In the genomic region with DNA sequence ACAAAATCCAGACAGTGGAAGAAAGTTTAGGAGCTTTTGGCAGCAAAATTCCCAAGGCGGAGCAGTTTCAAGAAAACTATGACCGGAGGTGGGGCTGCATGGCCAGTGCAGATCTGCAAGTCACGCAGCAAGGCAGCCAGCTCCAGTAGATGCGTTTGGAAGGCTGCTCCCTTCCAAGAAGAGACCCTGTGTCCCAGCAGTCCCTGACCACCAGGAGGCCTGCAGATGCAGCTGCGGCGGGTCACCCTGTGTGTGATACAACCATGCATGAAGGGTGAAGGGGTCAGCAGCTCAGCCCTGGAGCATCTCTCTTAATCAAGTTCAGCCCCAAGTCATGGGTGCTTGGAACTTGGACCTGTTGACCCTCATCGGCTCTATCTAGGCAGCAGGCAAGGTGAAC, we compare ENCODE assay signal across 24 cellular contexts. TPM values are rescaled to one million over a fixed set of nuclear protein-coding genes. Genes with fewer than 3 reads are reported as not detected.
DNase-seq lines count a peak whose midpoint lies in the region; ATAC-seq, FAIRE-seq and TF ChIP-seq lines count a peak whose summit lies in the region.
"Had no signal": no experiment of that assay in that cellular context is flagged by ENCODE, and none has a peak within 500 bp of the region (broad histone marks: within the 10 kb centered on the region; RNA-seq: fewer than 3 reads in every experiment).

No MANE protein-coding gene starts in this region.

- H3K79me2 ChIP-seq in HepG2 (ENCODE audit: insufficient read depth, low read length): no peaks in the 10 kb centered on the region

- H3K4me2 ChIP-seq in HepG2 (ENCODE audit: low read depth, low read length): peak overlapping the region; percentile 64
- H3K4me2 ChIP-seq: KMS-11 had no signal

- in situ Hi-C loops in HepG2 (cut with HindIII; ENCODE audit: extremely low pct_ligation_motif_present, low pct_unique_long_range_greater_than_20kb) (no loop called here), ACHN (cut with HindIII; ENCODE audit: low pct_ligation_motif_present, low pct_unique_long_range_greater_than_20kb, low sequenced_read_pairs) (no loop called here)

- peak; percentile 45 for TF ChIP-seq CTCF in HepG2 (CRISPR knock-in tag; IDR thresholded peaks at IDR 0.05)
- no peak for TF ChIP-seq CTCF in right lobe of liver (IDR thresholded peaks at IDR 0.05)
- 0 out of 2 replicates have a peak, but pooled peaks have one; percentile 4 for TF ChIP-seq CTCF in WTC11 (IDR thresholded peaks at IDR 0.05)
- peak; percentile 3 for TF ChIP-seq CTCF in retinal pigment epithelial cell (conservative IDR thresholded peaks at IDR 0.05; ENCODE audit: low read depth, low read length)

- peaks cover 5% of the 10 kb centered on the region; the same call in 1 of the 2 replicates for H3K4me1 Mint-ChIP-seq in WTC11
- H3K4me1 Mint-ChIP-seq in activated CD4-positive, alpha-beta T cell treated with anti-CD3 and anti-CD28 coated beads for 36 hours: no peaks in the 10 kb centered on the region

- H3K9me3 ChIP-seq in HepG2 (ENCODE audit: low read length) (peaks cover 10% of the 10 kb centered on the region; the same call in 1 of the 2 replicates), right lobe of liver (no peaks in the 10 kb centered on the region)

- peaks cover 38% of the 10 kb centered on the region for H3K4me1 ChIP-seq in HepG2 (ENCODE audit: insufficient read depth, low read length)
- H3K4me1 ChIP-seq in right lobe of liver: peaks cover 0 to 6% (median 0%) of the 10 kb centered on the region in 4 donors
- H3K4me1 ChIP-seq: HAP-1 had no signal

- no peak overlapping the region for H2AFZ ChIP-seq in HepG2 (ENCODE audit: low read length)

- H3K27me3 Mint-ChIP-seq in WTC11 (ENCODE audit: low read depth): peaks cover 8% of the 10 kb centered on the region
- H3K27me3 Mint-ChIP-seq in activated CD4-positive, alpha-beta T cell treated with anti-CD3 and anti-CD28 coated beads for 36 hours: no peaks in the 10 kb centered on the region

- H3K36me3 Mint-ChIP-seq in WTC11: peaks cover 33% of the 10 kb centered on the region
- H3K36me3 Mint-ChIP-seq in activated CD4-positive, alpha-beta T cell treated with anti-CD3 and anti-CD28 coated beads for 36 hours (ENCODE audit: low read depth): peaks cover 2% of the 10 kb centered on the region

- CTCF ChIA-PET in HepG2 (lab: Yijun Ruan, JAX; ENCODE audit: low intra/inter-chr PET ratio, low total read pairs) (no interaction called here), WTC11 (lab: Charles Lee) (interaction anchor here (0.9 to 5.0 kb wide), 4 partner anchors 11 to 95 kb away, joined by 3 to 59 read pairs (median 8); no protein-coding TSS in a partner anchor)
- CTCF ChIA-PET in activated CD4-positive, alpha-beta T cell treated with anti-CD3 and anti-CD28 coated beads for 36 hours (lab: Charles Lee): interaction anchor here (0.7 to 1.4 kb wide), 2 partner anchors 11 to 381 kb away, joined by 3 to 5 read pairs; no protein-coding TSS in a partner anchor

- intact Hi-C loops in HepG2 (cut with micrococcal nuclease; ENCODE audit: unreplicated experiment): no loop called here
- intact Hi-C loops in right lobe of liver (cut with DNase I): no loop called here
- intact Hi-C loops in activated CD4-positive, alpha-beta T cell treated with anti-CD3 and anti-CD28 coated beads for 36 hours (cut with DNase I, micrococcal nuclease): no loop called here

- H3K36me3 ChIP-seq in HepG2 (replicated peaks in 1 of 2; ENCODE audit: control insufficient read depth in 1 of 2, insufficient read depth in 2 of 2, low read length in 2 of 2) (peaks cover 9 to 20% of the 10 kb centered on the region in 2 experiments; a peak in 4 of 5 replicates), right lobe of liver (peaks cover 0 to 16% (median 4%) of the 10 kb centered on the region in 4 donors)

- WGBS in HepG2 (ENCODE audit: low lambda C conversion rate): 38% methylated on average over 3 of the region's 7 CpGs
- WGBS in right lobe of liver (ENCODE audit: insufficient coverage, low coverage, low lambda C conversion rate, missing lambda C conversion rate): 49% methylated on average over 3 of the region's 7 CpGs

- peaks cover 31% of the 10 kb centered on the region for H3K9me3 Mint-ChIP-seq in WTC11
- H3K9me3 Mint-ChIP-seq in activated CD4-positive, alpha-beta T cell treated with anti-CD3 and anti-CD28 coated beads for 36 hours (ENCODE audit: low read depth): no peaks in the 10 kb centered on the region

- H3K4me3 Mint-ChIP-seq in WTC11: no peak overlapping the region
- H3K4me3 Mint-ChIP-seq in activated CD4-positive, alpha-beta T cell treated with anti-CD3 and anti-CD28 coated beads for 36 hours: no peak overlapping the region

- H4K20me1 ChIP-seq in HepG2 (ENCODE audit: insufficient read depth, low read length): no peaks in the 10 kb centered on the region

- BruUV-seq in HepG2 (replicated peaks; lab: Mats Ljungman, UMichigan): no TSS peak

- peak; percentile 43 for FAIRE-seq in HepG2 (lab: Jason Lieb, UNC)

- no peak for TF ChIP-seq RAD21 in HepG2 (CRISPR knock-in tag; IDR thresholded peaks at IDR 0.05)

- TF ChIP-seq EP300 in HepG2 (IDR thresholded peaks at IDR 0.05; ENCODE audit: low read depth in 2 of 2, low read length in 2 of 2): no peak
- no peak for TF ChIP-seq EP300 in HepG2 (CRISPR knock-in tag; IDR thresholded peaks at IDR 0.05; ENCODE audit: borderline replicate concordance)

- no peak overlapping the region for H3K9ac ChIP-seq in HepG2 (ENCODE audit: insufficient read depth, low read depth, low read length)
- H3K9ac ChIP-seq: KMS-11 had no signal

- no peak overlapping the region for H3K27ac Mint-ChIP-seq in WTC11
- H3K27ac Mint-ChIP-seq in activated CD4-positive, alpha-beta T cell treated with anti-CD3 and anti-CD28 coated beads for 36 hours: no peak overlapping the region

- ATAC-seq in HepG2 (peak; percentile 73), right lobe of liver (no peak), WTC11 (no peak)
- no peak for ATAC-seq in activated CD4-positive, alpha-beta T cell treated with anti-CD3 and anti-CD28 coated beads for 36 hours
- ATAC-seq: Panc1 had no signal

- no peaks in the 10 kb centered on the region for H3K27me3 ChIP-seq in HepG2 (ENCODE audit: control insufficient read depth in 1 of 2, insufficient read depth in 2 of 2, low read length in 2 of 2)
- H3K27me3 ChIP-seq in right lobe of liver: no peaks in the 10 kb centered on the region

- POLR2A ChIA-PET in HepG2 (lab: Yijun Ruan, JAX) (interaction anchor here (1.4 to 1.8 kb wide), 2 partner anchors 13 to 134 kb away, joined by 4 to 5 read pairs; no protein-coding TSS in a partner anchor), WTC11 (lab: Charles Lee) (no interaction called here)
- POLR2A ChIA-PET in activated CD4-positive, alpha-beta T cell treated with anti-CD3 and anti-CD28 coated beads for 36 hours (lab: Charles Lee): no interaction called here

- no peak for TF ChIP-seq POLR2A in HepG2 (IDR thresholded peaks at IDR 0.05; ENCODE audit: insufficient read depth in 1 of 2, low read depth in 2 of 2, low read length in 2 of 2)
- no peak for TF ChIP-seq POLR2A in right lobe of liver (IDR thresholded peaks at IDR 0.05)

- peak overlapping the region in 1 of 3 experiments; percentile 15; a peak in 1 of 6 replicates for H3K4me3 ChIP-seq in HepG2 (replicated peaks in 1 of 3; ENCODE audit: insufficient read depth in 1 of 3, low read depth in 2 of 3, low read length in 3 of 3)
- H3K4me3 ChIP-seq in right lobe of liver: no peak overlapping the region
- H3K4me3 ChIP-seq in retinal pigment epithelial cell (ENCODE audit: low read length): no peak overlapping the region
- H3K4me3 ChIP-seq: HAP-1 had no signal

- peak; percentile 37 for DNase-seq in HepG2 (ENCODE audit: low spot score)
- DNase-seq in right lobe of liver: no peak
- DNase-seq in WTC11 (ENCODE audit: low spot score): no peak
- peak; percentile 29 for DNase-seq in iPS-NIHi7 (ENCODE audit: extremely low spot score)
- no peak for DNase-seq in retinal pigment epithelial cell (ENCODE audit: low read depth)
- no peak for DNase-seq in hypothalamus (lab: John Stamatoyannopoulos, UW)
- DNase-seq in ACHN: no peak
- DNase-seq in activated CD4-positive, alpha-beta T cell treated with anti-CD3 and anti-CD28 coated beads for 36 hours: no peak
- DNase-seq: 8988T, DMS153, DND-41, IMR-90, NCI-H1092 treated with DMSO at 0.1 percent for 48 hours, NCI-H1436, NCI-H187, NCI-H2081 treated with DMSO at 0.1 percent for 48 hours, NCI-H2171, NCI-H226, NCI-H510A, NCI-H69, SHP77 had no signal

- H3K27ac ChIP-seq in HepG2 (ENCODE audit: extremely low read length, insufficient read depth, low read length) (no peak overlapping the region), right lobe of liver (no peak overlapping the region)
- H3K27ac ChIP-seq: KMS-11 had no signal

RNA-seq across cellular contexts. Expression of gene GPR157, which starts 29.3 kb away (rescaled TPM):
- 8.4 and 10.1 TPM in 2 replicates for total RNA-seq in HepG2 (2016; rRNA removed; fragmentation: Illumina TruSeq; extraction: Trizol)
- 4.0 and 7.1 TPM in 2 replicates for total RNA-seq in HepG2 (2016; cell fraction: cytosol; rRNA removed; fragmentation: Illumina TruSeq; extraction: Trizol; ENCODE audit: low read depth)
- total RNA-seq in HepG2 (2016; cell fraction: insoluble cytoplasmic fraction; rRNA removed; fragmentation: Illumina TruSeq; extraction: Trizol): 10.7 and 12.8 TPM in 2 replicates
- 13.0 and 14.9 TPM in 2 replicates for total RNA-seq in HepG2 (2016; cell fraction: membrane; rRNA removed; fragmentation: Illumina TruSeq; extraction: Trizol)
- total RNA-seq in HepG2 (2016; cell fraction: nucleus; rRNA removed; fragmentation: Illumina TruSeq; extraction: Trizol): 7.1 and 10.0 TPM in 2 replicates
- 19.2 and 23.3 TPM in 2 replicates for polyA plus RNA-seq in HepG2 (2011; rRNA removed)
- polyA plus RNA-seq in HepG2 (2011; cell fraction: cytosol; rRNA removed): 14.2 and 15.0 TPM in 2 replicates
- polyA plus RNA-seq in HepG2 (2011; cell fraction: nucleus; rRNA removed): 29.1 and 30.4 TPM in 2 replicates
- polyA plus RNA-seq in HepG2 (2012): 25.2 and 25.3 TPM in 2 replicates
- polyA plus RNA-seq in HepG2 (2016; cell fraction: cytosol; fragmentation: Illumina TruSeq; extraction: Trizol; ENCODE audit: low read depth): 1.7 and 2.0 TPM in 2 replicates
- polyA plus RNA-seq in HepG2 (2016; cell fraction: insoluble cytoplasmic fraction; fragmentation: Illumina TruSeq; extraction: Trizol; ENCODE audit: low read depth): 4.3 and 5.8 TPM in 2 replicates
- polyA plus RNA-seq in HepG2 (2016; cell fraction: membrane; fragmentation: Illumina TruSeq; extraction: Trizol; ENCODE audit: low read depth): 3.8 and 6.3 TPM in 2 replicates
- polyA plus RNA-seq in HepG2 (2016; cell fraction: nucleus; fragmentation: Illumina TruSeq; extraction: Trizol; ENCODE audit: insufficient read depth, low read depth): 8.1 and 9.9 TPM in 2 replicates
- polyA minus RNA-seq in HepG2 (2011; rRNA and poly(A)+ RNA removed; ENCODE audit: low replicate concordance): 23.1 and 157 TPM in 2 replicates
- polyA minus RNA-seq in HepG2 (2011; cell fraction: cytosol; rRNA and poly(A)+ RNA removed): 37.5 and 50.2 TPM in 2 replicates
- polyA minus RNA-seq in HepG2 (2011; cell fraction: nucleus; rRNA and poly(A)+ RNA removed): 18.6 and 22.3 TPM in 2 replicates
- 10 to 100 TPM in 1 of 6 experiments, 1 to 10 TPM in 5; 5.6 to 12.5 (median 7.0) TPM for total RNA-seq in right lobe of liver
- 3.4 to 9.6 TPM (median 6.0 TPM) in 3 replicates for total RNA-seq in WTC11 (2021)
- total RNA-seq in activated CD4-positive, alpha-beta T cell treated with anti-CD3 and anti-CD28 coated beads for 36 hours: 1 to 10 TPM; 2.7 to 3.6 TPM

RNA-seq across cellular contexts. Expression of gene SLC2A5, which starts 30.1 kb away (rescaled TPM):
- total RNA-seq in HepG2 (2016; rRNA removed; fragmentation: Illumina TruSeq; extraction: Trizol): 0.04 TPM in 1 of 2 replicates, not detected in the other
- total RNA-seq in HepG2 (2016; cell fraction: cytosol; rRNA removed; fragmentation: Illumina TruSeq; extraction: Trizol; ENCODE audit: low read depth): not detected in 2 replicates
- not detected in 2 replicates for total RNA-seq in HepG2 (2016; cell fraction: insoluble cytoplasmic fraction; rRNA removed; fragmentation: Illumina TruSeq; extraction: Trizol)
- not detected in 2 replicates for total RNA-seq in HepG2 (2016; cell fraction: membrane; rRNA removed; fragmentation: Illumina TruSeq; extraction: Trizol)
- total RNA-seq in HepG2 (2016; cell fraction: nucleus; rRNA removed; fragmentation: Illumina TruSeq; extraction: Trizol): not detected in 2 replicates
- polyA plus RNA-seq in HepG2 (2011; rRNA removed): 0.54 and 0.80 TPM in 2 replicates
- polyA plus RNA-seq in HepG2 (2011; cell fraction: cytosol; rRNA removed): 0.27 and 0.46 TPM in 2 replicates
- 2.7 and 3.8 TPM in 2 replicates for polyA plus RNA-seq in HepG2 (2011; cell fraction: nucleus; rRNA removed)
- polyA plus RNA-seq in HepG2 (2012): 0.16 and 0.68 TPM in 2 replicates
- polyA plus RNA-seq in HepG2 (2016; cell fraction: cytosol; fragmentation: Illumina TruSeq; extraction: Trizol; ENCODE audit: low read depth): not detected in 2 replicates
- not detected in 2 replicates for polyA plus RNA-seq in HepG2 (2016; cell fraction: insoluble cytoplasmic fraction; fragmentation: Illumina TruSeq; extraction: Trizol; ENCODE audit: low read depth)
- not detected in 2 replicates for polyA plus RNA-seq in HepG2 (2016; cell fraction: membrane; fragmentation: Illumina TruSeq; extraction: Trizol; ENCODE audit: low read depth)
- not detected in 2 replicates for polyA plus RNA-seq in HepG2 (2016; cell fraction: nucleus; fragmentation: Illumina TruSeq; extraction: Trizol; ENCODE audit: insufficient read depth, low read depth)
- 0.24 TPM in 1 of 2 replicates, not detected in the other for polyA minus RNA-seq in HepG2 (2011; rRNA and poly(A)+ RNA removed; ENCODE audit: low replicate concordance)
- polyA minus RNA-seq in HepG2 (2011; cell fraction: cytosol; rRNA and poly(A)+ RNA removed): 0.99 TPM in 1 of 2 replicates, not detected in the other
- polyA minus RNA-seq in HepG2 (2011; cell fraction: nucleus; rRNA and poly(A)+ RNA removed): 1.2 TPM in 1 of 2 replicates, not detected in the other
- 1 to 10 TPM in 1 of 6 experiments, under 1 TPM in 5; 0.19 to 3.5 (median 0.30) TPM for total RNA-seq in right lobe of liver
- total RNA-seq in WTC11 (2021): 0.04 to 0.18 TPM (median 0.07 TPM) in 3 replicates
- total RNA-seq in activated CD4-positive, alpha-beta T cell treated with anti-CD3 and anti-CD28 coated beads for 36 hours: not detected

Comparison
In these comparisons a context has a peak if more than half of its experiments do, and no peak if none do; other contexts are left out.
1. DNase-seq: peak in HepG2 (single experiment) and iPS-NIHi7 (single experiment); none in right lobe of liver (0 of 3), WTC11 (single experiment), retinal pigment epithelial cell (single experiment), hypothalamus (0 of 51), ACHN (single experiment) and activated CD4-positive, alpha-beta T cell treated with anti-CD3 and anti-CD28 coated beads for 36 hours (single experiment).
2. CTCF ChIP-seq: peak in HepG2 (single experiment), WTC11 (single experiment) and retinal pigment epithelial cell (single experiment); none in right lobe of liver (0 of 4).
3. Of the 50 proteins assayed by ChIP-seq in both HepG2 and WTC11: peak only in HepG2: none; only in WTC11: none; in both: CTCF; in neither: 49.